14 cellular contexts compared by ENCODE assay signal in the genomic region with DNA sequence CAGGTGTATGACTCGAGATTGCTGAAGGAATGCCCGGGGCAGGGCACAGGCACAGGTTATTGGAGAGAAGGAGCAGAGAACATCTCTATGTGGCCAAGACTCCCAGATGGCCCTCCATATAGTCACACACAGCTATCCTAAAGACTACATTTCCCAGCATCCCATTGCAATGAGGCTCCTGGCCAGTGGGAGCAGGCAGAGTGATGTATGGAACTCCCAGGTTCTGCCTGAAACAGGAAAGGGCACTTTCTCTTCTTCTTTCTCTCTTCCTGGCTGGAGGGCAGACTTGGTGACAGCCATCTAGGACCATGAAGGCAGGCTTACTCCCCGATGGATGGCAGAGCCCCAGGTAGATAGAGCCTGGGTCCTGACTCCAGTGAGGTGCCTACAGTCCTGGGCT. TPM values are rescaled to one million over a fixed set of nuclear protein-coding genes. Genes with fewer than 3 reads are reported as not detected.
DNase-seq lines count a peak whose midpoint lies in the region; ATAC-seq, FAIRE-seq and TF ChIP-seq lines count a peak whose summit lies in the region.
"Had no signal": no experiment of that assay in that cellular context is flagged by ENCODE, and none has a peak within 500 bp of the region (broad histone marks: within the 10 kb centered on the region; RNA-seq: fewer than 3 reads in every experiment).

No MANE protein-coding gene starts in this region.

- H3K27me3 Mint-ChIP-seq in activated naive CD8-positive, alpha-beta T cell treated with anti-CD3 and anti-CD28 coated beads, Interleukin-2, amount 50 U/mL, for 24 hours, result peaks cover 22% of the 10 kb centered on the region

- no peak for TF ChIP-seq POLR2A in HCT116 (IDR thresholded peaks at IDR 0.05; ENCODE audit: borderline replicate concordance, extremely low read depth, insufficient read depth, insufficient read length)

- RAD21 ChIA-PET in HCT116 (lab: Charles Lee; ENCODE audit: low non-redundant PET in 1 of 2, low total read pairs in 2 of 2, uncharacterized antibody in 2 of 2, unreplicated experiment in 2 of 2), result interaction anchor here in 1 of 2 experiments (0.6 kb wide), 1 partner anchor 75 kb away, joined by 4 read pairs; no protein-coding TSS in a partner anchor

- TF ChIP-seq CTCF in HCT116 (IDR thresholded peaks at IDR 0.05 in 2 of 3, conservative IDR thresholded peaks at IDR 0.05 in 1 of 3; ENCODE audit: borderline replicate concordance in 1 of 3, insufficient read depth in 1 of 3, low read depth in 2 of 3, low read length in 2 of 3), result no peak
- TF ChIP-seq CTCF in RWPE1 (conservative IDR thresholded peaks at IDR 0.05; ENCODE audit: low read depth), result no peak
- TF ChIP-seq CTCF in keratinocyte (optimal IDR thresholded peaks at IDR 0.05 in 1 of 3, IDR thresholded peaks at IDR 0.05 in 1 of 3, conservative IDR thresholded peaks at IDR 0.05 in 1 of 3; ENCODE audit: extremely low read depth in 1 of 3, insufficient read depth in 2 of 3, low read length in 3 of 3), result no peak

- H3K4me1 Mint-ChIP-seq in activated naive CD8-positive, alpha-beta T cell treated with anti-CD3 and anti-CD28 coated beads, Interleukin-2, amount 50 U/mL, for 24 hours, result no peaks in the 10 kb centered on the region

- ATAC-seq in HCT116 (peak; percentile 89), HG02870 (IDR thresholded peaks at IDR 0.05; ENCODE audit: unreplicated experiment) (no peak)
- ATAC-seq in activated naive CD8-positive, alpha-beta T cell treated with anti-CD3 and anti-CD28 coated beads, Interleukin-2, amount 50 U/mL, for 24 hours, result no peak
- ATAC-seq: activated CD8-positive, alpha-beta T cell treated with anti-CD3 and anti-CD28 coated beads for 36 hours had no signal

- H3K9ac ChIP-seq in HCT116 (ENCODE audit: low read length) (no peak overlapping the region), keratinocyte (ENCODE audit: control insufficient read depth, extremely low read depth, insufficient read depth, low read length) (no peak overlapping the region)

- no peaks in the 10 kb centered on the region for H3K36me3 Mint-ChIP-seq in activated naive CD8-positive, alpha-beta T cell treated with anti-CD3 and anti-CD28 coated beads, Interleukin-2, amount 50 U/mL, for 24 hours (ENCODE audit: low read depth)

- no peaks in the 10 kb centered on the region for H3K9me3 Mint-ChIP-seq in activated naive CD8-positive, alpha-beta T cell treated with anti-CD3 and anti-CD28 coated beads, Interleukin-2, amount 50 U/mL, for 24 hours
- H3K9me3 Mint-ChIP-seq: activated CD8-positive, alpha-beta T cell treated with anti-CD3 and anti-CD28 coated beads for 36 hours had no signal

- H3K27ac Mint-ChIP-seq in activated naive CD8-positive, alpha-beta T cell treated with anti-CD3 and anti-CD28 coated beads, Interleukin-2, amount 50 U/mL, for 24 hours, result no peak overlapping the region
- H3K27ac Mint-ChIP-seq: activated CD8-positive, alpha-beta T cell treated with anti-CD3 and anti-CD28 coated beads for 36 hours had no signal

- no peak overlapping the region for H3K4me3 ChIP-seq in HCT116 (replicated peaks in 1 of 2; ENCODE audit: low read depth in 1 of 2, low read length in 2 of 2)
- H3K4me3 ChIP-seq in keratinocyte (ENCODE audit: control insufficient read depth in 2 of 3, extremely low read depth in 1 of 3, insufficient read depth in 2 of 3, low read depth in 1 of 3, low read length in 3 of 3), result no peak overlapping the region
- H3K4me3 ChIP-seq: sigmoid colon, SK-N-MC, upper lobe of left lung had no signal

- H3K9me3 ChIP-seq in HCT116 (ENCODE audit: control insufficient read depth in 1 of 2, insufficient read depth in 1 of 2, low read depth in 1 of 2, low read length in 2 of 2) (no peaks in the 10 kb centered on the region), keratinocyte (ENCODE audit: control insufficient read depth, low read depth, low read length) (no peaks in the 10 kb centered on the region)
- H3K9me3 ChIP-seq: sigmoid colon, upper lobe of left lung had no signal

- CTCF ChIA-PET in HCT116 (lab: Charles Lee), result interaction anchor here (2.6 kb wide), 1 partner anchor 10 kb away, joined by 13 read pairs; no protein-coding TSS in a partner anchor
- CTCF ChIA-PET in RWPE1 (lab: Yijun Ruan, JAX), result no interaction called here

- intact Hi-C loops in HCT116 (cut with micrococcal nuclease), result no loop called here

- DNase-seq in HCT116 (ENCODE audit: low read depth, low spot score) (no peak), RWPE1 (ENCODE audit: low spot score) (no peak), keratinocyte (ENCODE audit: low read depth, low spot score) (no peak), epidermal melanocyte (ENCODE audit: insufficient read length, low spot score) (no peak)
- DNase-seq in activated naive CD8-positive, alpha-beta T cell treated with anti-CD3 and anti-CD28 coated beads, Interleukin-2, amount 50 U/mL, for 24 hours, result no peak
- DNase-seq: activated CD8-positive, alpha-beta T cell treated with anti-CD3 and anti-CD28 coated beads for 36 hours; amniotic stem cell; effector CD8-positive, alpha-beta T cell; hippocampal formation; sigmoid colon had no signal

- no peaks in the 10 kb centered on the region for H4K20me1 ChIP-seq in HCT116 (ENCODE audit: insufficient read depth)
- peaks cover 4% of the 10 kb centered on the region for H4K20me1 ChIP-seq in keratinocyte (ENCODE audit: control insufficient read depth, extremely low read depth, insufficient read depth, low read length)

- FAIRE-seq in G401.6 (lab: Jason Lieb, UNC), result peak; percentile 84
- FAIRE-seq in keratinocyte (lab: Jason Lieb, UNC), result peak; percentile 44

- no peaks in the 10 kb centered on the region for H3K27me3 ChIP-seq in HCT116 (ENCODE audit: insufficient read depth, low read length)
- no peaks in the 10 kb centered on the region for H3K27me3 ChIP-seq in keratinocyte (ENCODE audit: control insufficient read depth, extremely low read depth, insufficient read depth, low read length)
- H3K27me3 ChIP-seq: upper lobe of left lung had no signal

- no peak for TF ChIP-seq RAD21 in HCT116 (IDR thresholded peaks at IDR 0.05; ENCODE audit: low read depth)

- H3K9me2 ChIP-seq in HCT116 (ENCODE audit: insufficient read depth), result no peaks in the 10 kb centered on the region

- H3K4me3 Mint-ChIP-seq in activated naive CD8-positive, alpha-beta T cell treated with anti-CD3 and anti-CD28 coated beads, Interleukin-2, amount 50 U/mL, for 24 hours, result no peak overlapping the region
- H3K4me3 Mint-ChIP-seq: activated CD8-positive, alpha-beta T cell treated with anti-CD3 and anti-CD28 coated beads for 36 hours had no signal

- H3K4me2 ChIP-seq in HCT116 (ENCODE audit: low read length) (no peak overlapping the region), keratinocyte (ENCODE audit: control insufficient read depth, extremely low read depth, insufficient read depth, low read depth, low read length) (no peak overlapping the region)

- H3K9me1 ChIP-seq in keratinocyte (ENCODE audit: control insufficient read depth, extremely low read depth, insufficient read depth, low read length), result no peaks in the 10 kb centered on the region

- H3K27ac ChIP-seq in HCT116 (ENCODE audit: low read depth, low read length) (no peak overlapping the region), RWPE1 (peak overlapping the region; percentile 56), keratinocyte (ENCODE audit: control insufficient read depth, insufficient read depth, low read length) (no peak overlapping the region)
- H3K27ac ChIP-seq: sigmoid colon, SK-N-MC, upper lobe of left lung had no signal

- dilution Hi-C loops in keratinocyte (cut with MboI; ENCODE audit: extremely low pct_ligation_motif_present, low sequenced_read_pairs), result no loop called here

- H2AFZ ChIP-seq in HCT116 (ENCODE audit: low read depth, low read length, poor library complexity, severe bottlenecking), result no peak overlapping the region
- H2AFZ ChIP-seq in keratinocyte (ENCODE audit: control insufficient read depth, low read length), result no peak overlapping the region

- no peaks in the 10 kb centered on the region for H3K79me2 ChIP-seq in HCT116 (ENCODE audit: insufficient read depth, low read length)
- H3K79me2 ChIP-seq in keratinocyte (ENCODE audit: control insufficient read depth, insufficient read depth, low read length), result peaks cover 14% of the 10 kb centered on the region

- H3K4me1 ChIP-seq in HCT116 (ENCODE audit: control insufficient read depth in 1 of 2, insufficient read depth in 2 of 2, low read length in 2 of 2) (no peaks in the 10 kb centered on the region), keratinocyte (ENCODE audit: control insufficient read depth, extremely low read depth, insufficient read depth, low read length) (no peaks in the 10 kb centered on the region)
- H3K4me1 ChIP-seq: sigmoid colon, upper lobe of left lung had no signal

- POLR2A ChIA-PET in HCT116 (lab: Charles Lee) (no interaction called here), RWPE1 (lab: Yijun Ruan, JAX; ENCODE audit: low non-redundant PET) (no interaction called here)

- peaks cover 2 to 15% of the 10 kb centered on the region in 2 experiments; a peak in 2 of 4 replicates for H3K36me3 ChIP-seq in HCT116 (ENCODE audit: control insufficient read depth in 1 of 2, insufficient read depth in 2 of 2, low read length in 2 of 2)
- H3K36me3 ChIP-seq in keratinocyte (ENCODE audit: control insufficient read depth in 2 of 2, extremely low read depth in 1 of 2, insufficient read depth in 2 of 2, low read length in 2 of 2), result peaks cover 30 to 38% of the 10 kb centered on the region in 2 experiments
- H3K36me3 ChIP-seq: sigmoid colon had no signal

- BruUV-seq in HCT116 (replicated peaks; lab: Mats Ljungman, UMichigan), result no TSS peak

RNA-seq across cellular contexts. Expression of gene PPP1R13L, which starts 13.5 kb away (rescaled TPM):
- total RNA-seq in HCT116 (2021; ENCODE audit: unreplicated experiment), result 89.1 TPM
- polyA plus RNA-seq in HCT116 (2012), result 125 and 158 TPM in 2 replicates
- polyA plus RNA-seq in keratinocyte, result 31.2 to 94.8 TPM (median 38.3 TPM) in 3 replicates
- polyA plus RNA-seq in keratinocyte (2011; ENCODE audit: low read depth), result 90.7 TPM
- 63.8 and 111 TPM in 2 replicates for polyA plus RNA-seq in keratinocyte (2011; cell fraction: cytosol; rRNA removed)
- 184 and 244 TPM in 2 replicates for polyA plus RNA-seq in keratinocyte (2011; cell fraction: nucleus; rRNA removed)
- polyA plus RNA-seq in keratinocyte (2012; ENCODE audit: low replicate concordance), result 205 and 317 TPM in 2 replicates
- polyA minus RNA-seq in keratinocyte, result 45.6 to 117 TPM (median 49.2 TPM) in 3 replicates
- polyA minus RNA-seq in keratinocyte (2011; cell fraction: cytosol; rRNA and poly(A)+ RNA removed), result 168 TPM
- 82.1 and 99.1 TPM in 2 replicates for polyA minus RNA-seq in keratinocyte (2011; cell fraction: nucleus; rRNA and poly(A)+ RNA removed)

RNA-seq across cellular contexts. Expression of gene POLR1G, which starts 15.1 kb away (rescaled TPM):
- 30.5 TPM for total RNA-seq in HCT116 (2021; ENCODE audit: unreplicated experiment)
- polyA plus RNA-seq in HCT116 (2012), result 9.4 and 11.6 TPM in 2 replicates
- polyA plus RNA-seq in keratinocyte, result 8.0 to 16.8 TPM (median 9.8 TPM) in 3 replicates
- polyA plus RNA-seq in keratinocyte (2011; ENCODE audit: low read depth), result 7.1 TPM
- polyA plus RNA-seq in keratinocyte (2011; cell fraction: cytosol; rRNA removed), result 5.9 and 10.6 TPM in 2 replicates
- 9.5 and 11.2 TPM in 2 replicates for polyA plus RNA-seq in keratinocyte (2011; cell fraction: nucleus; rRNA removed)
- 5.5 and 14.5 TPM in 2 replicates for polyA plus RNA-seq in keratinocyte (2012; ENCODE audit: low replicate concordance)
- 2.8 to 8.4 TPM (median 2.9 TPM) in 3 replicates for polyA minus RNA-seq in keratinocyte
- polyA minus RNA-seq in keratinocyte (2011; cell fraction: cytosol; rRNA and poly(A)+ RNA removed), result 8.4 TPM
- 5.2 and 5.7 TPM in 2 replicates for polyA minus RNA-seq in keratinocyte (2011; cell fraction: nucleus; rRNA and poly(A)+ RNA removed)

RNA-seq across cellular contexts. Expression of gene ERCC2, which starts 21.0 kb away (rescaled TPM):
- 58.9 TPM for total RNA-seq in HCT116 (2021; ENCODE audit: unreplicated experiment)
- 44.4 and 46.7 TPM in 2 replicates for polyA plus RNA-seq in HCT116 (2012)
- 24.7 to 34.4 TPM (median 27.6 TPM) in 3 replicates for polyA plus RNA-seq in keratinocyte
- 2.9 TPM for polyA plus RNA-seq in keratinocyte (2011; ENCODE audit: low read depth)
- 24.4 and 26.6 TPM in 2 replicates for polyA plus RNA-seq in keratinocyte (2011; cell fraction: cytosol; rRNA removed)
- polyA plus RNA-seq in keratinocyte (2011; cell fraction: nucleus; rRNA removed), result 51.5 and 59.4 TPM in 2 replicates
- 7.5 and 32.9 TPM in 2 replicates for polyA plus RNA-seq in keratinocyte (2012; ENCODE audit: low replicate concordance)
- polyA minus RNA-seq in keratinocyte, result 34.5 to 96.1 TPM (median 45.2 TPM) in 3 replicates
- polyA minus RNA-seq in keratinocyte (2011; cell fraction: cytosol; rRNA and poly(A)+ RNA removed), result 29.7 TPM
- 21.5 and 25.8 TPM in 2 replicates for polyA minus RNA-seq in keratinocyte (2011; cell fraction: nucleus; rRNA and poly(A)+ RNA removed)

RNA-seq across cellular contexts. Expression of gene ERCC1, which starts 32.4 kb away (rescaled TPM):
- total RNA-seq in HCT116 (2021; ENCODE audit: unreplicated experiment), result 103 TPM
- polyA plus RNA-seq in HCT116 (2012), result 96.9 and 130 TPM in 2 replicates
- 175 to 250 TPM (median 208 TPM) in 3 replicates for polyA plus RNA-seq in keratinocyte
- polyA plus RNA-seq in keratinocyte (2011; ENCODE audit: low read depth), result 82.8 TPM
- polyA plus RNA-seq in keratinocyte (2011; cell fraction: cytosol; rRNA removed), result 164 and 279 TPM in 2 replicates
- 216 and 294 TPM in 2 replicates for polyA plus RNA-seq in keratinocyte (2011; cell fraction: nucleus; rRNA removed)
- 116 and 285 TPM in 2 replicates for polyA plus RNA-seq in keratinocyte (2012; ENCODE audit: low replicate concordance)
- 165 to 373 TPM (median 217 TPM) in 3 replicates for polyA minus RNA-seq in keratinocyte
- polyA minus RNA-seq in keratinocyte (2011; cell fraction: cytosol; rRNA and poly(A)+ RNA removed), result 284 TPM
- 59.1 and 65.1 TPM in 2 replicates for polyA minus RNA-seq in keratinocyte (2011; cell fraction: nucleus; rRNA and poly(A)+ RNA removed)

RNA-seq across cellular contexts. Expression of gene KLC3, which starts 50.8 kb away (rescaled TPM):
- total RNA-seq in HCT116 (2021; ENCODE audit: unreplicated experiment), result 22.8 TPM
- polyA plus RNA-seq in HCT116 (2012), result 25.8 and 27.7 TPM in 2 replicates
- polyA plus RNA-seq in keratinocyte, result 14.7 to 27.9 TPM (median 15.3 TPM) in 3 replicates
- 59.9 TPM for polyA plus RNA-seq in keratinocyte (2011; ENCODE audit: low read depth)
- polyA plus RNA-seq in keratinocyte (2011; cell fraction: cytosol; rRNA removed), result 7.2 and 22.3 TPM in 2 replicates
- 12.1 and 18.4 TPM in 2 replicates for polyA plus RNA-seq in keratinocyte (2011; cell fraction: nucleus; rRNA removed)
- polyA plus RNA-seq in keratinocyte (2012; ENCODE audit: low replicate concordance), result 35.8 and 57.4 TPM in 2 replicates
- polyA minus RNA-seq in keratinocyte, result 6.2 to 11.3 TPM (median 10.3 TPM) in 3 replicates
- polyA minus RNA-seq in keratinocyte (2011; cell fraction: cytosol; rRNA and poly(A)+ RNA removed), result 31.7 TPM
- polyA minus RNA-seq in keratinocyte (2011; cell fraction: nucleus; rRNA and poly(A)+ RNA removed), result 7.8 and 10.4 TPM in 2 replicates
- total RNA-seq: activated CD8-positive, alpha-beta T cell treated with anti-CD3 and anti-CD28 coated beads for 36 hours; sigmoid colon had no signal
